In the genomic region with DNA sequence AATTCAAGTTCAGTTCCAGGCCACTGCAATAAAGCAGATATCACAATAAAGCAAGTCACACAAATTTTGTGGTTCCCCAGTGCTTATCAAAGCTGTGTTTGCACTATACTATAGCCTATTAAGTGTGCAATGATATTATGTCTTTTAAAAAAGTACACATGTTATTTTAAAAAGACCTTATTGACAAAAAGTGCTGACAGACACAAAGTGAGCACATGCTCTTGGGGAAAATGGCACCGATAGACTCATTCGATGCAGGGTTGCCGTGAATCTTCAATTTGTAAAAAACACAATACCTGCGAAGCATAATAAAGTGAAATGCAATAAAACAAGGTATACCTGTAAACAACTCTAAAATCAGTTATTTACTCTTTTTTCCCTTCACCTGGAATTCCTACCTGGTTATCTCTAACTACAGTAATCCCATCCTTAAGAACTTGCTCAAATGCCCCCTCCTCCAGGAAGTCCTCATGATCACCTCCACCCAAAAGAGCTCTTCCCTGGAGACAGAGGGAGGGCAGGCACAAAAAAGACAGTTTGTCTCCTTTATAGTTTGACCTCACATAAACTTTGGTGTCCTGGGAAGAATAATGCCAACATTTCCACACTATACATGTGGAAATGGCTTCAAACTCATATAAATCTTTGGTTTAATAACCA, we compare ENCODE assay signal across 23 cellular contexts. TPM values are rescaled to one million over a fixed set of nuclear protein-coding genes. Genes with fewer than 3 reads are reported as not detected.
DNase-seq lines count a peak whose midpoint lies in the region; ATAC-seq and TF ChIP-seq lines count a peak whose summit lies in the region.
"Had no signal": no experiment of that assay in that cellular context is flagged by ENCODE, and none has a peak within 500 bp of the region (broad histone marks: within the 10 kb centered on the region; RNA-seq: fewer than 3 reads in every experiment).

No MANE protein-coding gene starts in this region.

- H3K9me2 ChIP-seq in SK-N-SH, result no peaks in the 10 kb centered on the region

- no peak overlapping the region for H3K14ac ChIP-seq in mesenchymal stem cell (ENCODE audit: low read length in 2 of 2)

- H4K91ac ChIP-seq in mesenchymal stem cell (ENCODE audit: low read length), result no peak overlapping the region

- no peak overlapping the region for H2BK12ac ChIP-seq in mesenchymal stem cell (ENCODE audit: low read length in 2 of 2)

- H3K23ac ChIP-seq in mesenchymal stem cell (ENCODE audit: low read length in 2 of 2), result no peak overlapping the region

- peaks cover 7% of the 10 kb centered on the region for H3K36me3 Mint-ChIP-seq in chondrocyte (ENCODE audit: low read depth)
- H3K36me3 Mint-ChIP-seq: CD8-positive, alpha-beta T cell had no signal

- H2BK5ac ChIP-seq in mesenchymal stem cell (ENCODE audit: low read depth, low read length, poor library complexity, severe bottlenecking), result no peak overlapping the region

- H3K4me3 ChIP-seq in SK-N-SH (ENCODE audit: low read depth in 2 of 2, low read length in 1 of 2), result no peak overlapping the region
- H3K4me3 ChIP-seq in mesenchymal stem cell (ENCODE audit: insufficient read depth in 1 of 2, low read depth in 1 of 2, low read length in 2 of 2), result peak overlapping the region in 1 of 2 experiments; percentile 25
- no peak overlapping the region for H3K4me3 ChIP-seq in sigmoid colon
- no peak overlapping the region for H3K4me3 ChIP-seq in mucosa of descending colon
- H3K4me3 ChIP-seq: GM12878, HAP-1, Peyer's patch had no signal

- H3K36me3 ChIP-seq in SK-N-SH (replicated peaks in 1 of 2; ENCODE audit: control insufficient read depth in 1 of 2, insufficient read depth in 2 of 2, low read length in 1 of 2) (no peaks in the 10 kb centered on the region), mesenchymal stem cell (ENCODE audit: control insufficient read depth in 1 of 2, insufficient read depth in 2 of 2, low read depth in 1 of 2, low read length in 2 of 2) (no peaks in the 10 kb centered on the region), sigmoid colon (no peaks in the 10 kb centered on the region), mucosa of descending colon (ENCODE audit: low read depth) (no peaks in the 10 kb centered on the region)
- H3K36me3 ChIP-seq: HAP-1, Peyer's patch had no signal

- no peak for TF ChIP-seq POLR2A in sigmoid colon (IDR thresholded peaks at IDR 0.05)

- H3K4me1 Mint-ChIP-seq in chondrocyte (ENCODE audit: low read depth), result peaks cover 31% of the 10 kb centered on the region

- no peak for TF ChIP-seq RAD21 in SK-N-SH (IDR thresholded peaks at IDR 0.05; ENCODE audit: low read length)

- TF ChIP-seq CTCF in SK-N-SH (IDR thresholded peaks at IDR 0.05) (no peak), chondrocyte (IDR thresholded peaks at IDR 0.05) (no peak), sigmoid colon (IDR thresholded peaks at IDR 0.05) (no peak), mucosa of descending colon (IDR thresholded peaks at IDR 0.05) (no peak)

- H2AK5ac ChIP-seq in mesenchymal stem cell (ENCODE audit: low read length, severe bottlenecking), result no peak overlapping the region

- DNase-seq in SK-N-SH (no peak), chondrocyte (ENCODE audit: low spot score) (no peak), mesenchymal stem cell (no peak), sigmoid colon (no peak), mucosa of descending colon (no peak)
- DNase-seq: AML-193; C1 segment of cervical spinal cord; CD8-positive, alpha-beta T cell; DND-41; Karpas-422; NCI-H1694 treated with DMSO at 0.1 percent for 48 hours; NCI-H2081 treated with DMSO at 0.1 percent for 48 hours; NCI-H2171 treated with DMSO at 0.1 percent for 48 hours; NCI-H524 treated with DMSO at 0.1 percent for 48 hours; NCI-H82; Peyer's patch had no signal

- no peaks in the 10 kb centered on the region for H3F3A ChIP-seq in SK-N-SH (replicated peaks; ENCODE audit: insufficient read depth)

- H3K9ac ChIP-seq in SK-N-SH, result no peak overlapping the region
- H3K9ac ChIP-seq in mesenchymal stem cell (ENCODE audit: low read length), result peak overlapping the region; percentile 28

- no peaks in the 10 kb centered on the region for H3K79me1 ChIP-seq in mesenchymal stem cell (replicated peaks; ENCODE audit: low read length, poor library complexity, severe bottlenecking)

- no peaks in the 10 kb centered on the region for H3K9me3 ChIP-seq in SK-N-SH
- no peaks in the 10 kb centered on the region for H3K9me3 ChIP-seq in mesenchymal stem cell (ENCODE audit: control insufficient read depth, low read length)
- no peaks in the 10 kb centered on the region for H3K9me3 ChIP-seq in sigmoid colon
- H3K9me3 ChIP-seq in mucosa of descending colon, result no peaks in the 10 kb centered on the region
- H3K9me3 ChIP-seq: HAP-1, Peyer's patch had no signal

- no peaks in the 10 kb centered on the region for H4K20me1 ChIP-seq in SK-N-SH (ENCODE audit: insufficient read depth)

- CTCF ChIA-PET in SK-N-SH (lab: Yijun Ruan, JAX), result no interaction called here

- WGBS in SK-N-SH (ENCODE audit: low lambda C conversion rate), result over 99% methylated on average over 4 of the region's 4 CpGs
- 92% methylated on average over 4 of the region's 4 CpGs for WGBS in mesenchymal stem cell
- WGBS in sigmoid colon, 2 donors, result 80 to 92% methylated on average over 4 of the region's 4 CpGs

- H2AFZ ChIP-seq in SK-N-SH (ENCODE audit: low read depth) (no peak overlapping the region), mesenchymal stem cell (ENCODE audit: low read depth, low read length) (no peak overlapping the region)

- intact Hi-C loops in sigmoid colon (cut with DNase I), result no loop called here
- intact Hi-C loops in mucosa of descending colon (cut with DNase I, micrococcal nuclease), result no loop called here

- POLR2A ChIA-PET in SK-N-SH (lab: Yijun Ruan, JAX), result interaction anchor here (1.1 kb wide), 1 partner anchor 10 kb away, joined by 3 read pairs; a partner anchor contains a TSS

- H3K4me1 ChIP-seq in SK-N-SH (ENCODE audit: control insufficient read depth in 1 of 2, insufficient read depth in 2 of 2, low read depth in 1 of 2, low read length in 1 of 2) (peaks cover 0 to 11% of the 10 kb centered on the region in 2 experiments; a peak in 2 of 4 replicates), mesenchymal stem cell (ENCODE audit: control insufficient read depth, insufficient read depth, low read depth, low read length) (peaks cover 6% of the 10 kb centered on the region), sigmoid colon (peaks cover 0 to 29% (median 20%) of the 10 kb centered on the region in 4 donors), mucosa of descending colon (ENCODE audit: low read depth) (no peaks in the 10 kb centered on the region)
- H3K4me1 ChIP-seq: HAP-1, Peyer's patch had no signal

- H3K27ac Mint-ChIP-seq in chondrocyte (ENCODE audit: unreplicated experiment), result peak overlapping the region; percentile 73
- H3K27ac Mint-ChIP-seq: CD8-positive, alpha-beta T cell; IgD-negative memory B cell had no signal

- H3K27me3 ChIP-seq in SK-N-SH (ENCODE audit: insufficient read depth) (no peaks in the 10 kb centered on the region), mesenchymal stem cell (ENCODE audit: control insufficient read depth in 1 of 2, insufficient read depth in 1 of 2, low read length in 2 of 2) (peaks cover 13 to 15% of the 10 kb centered on the region in 2 experiments), sigmoid colon (no peaks in the 10 kb centered on the region)
- H3K27me3 ChIP-seq: Peyer's patch had no signal

- H2BK120ac ChIP-seq in mesenchymal stem cell (ENCODE audit: low read depth, low read length), result no peak overlapping the region

- H3K18ac ChIP-seq in mesenchymal stem cell (ENCODE audit: low read depth in 1 of 2, low read length in 2 of 2), result no peak overlapping the region

- no peaks in the 10 kb centered on the region for H3K9me3 Mint-ChIP-seq in chondrocyte (ENCODE audit: low read depth)
- H3K9me3 Mint-ChIP-seq: CD8-positive, alpha-beta T cell had no signal

- ATAC-seq in SK-N-SH treated with all-trans-retinoic acid at 6 μM for 48 hours (no peak; the same call in 2 of the 3 replicates), GM21529 (IDR thresholded peaks at IDR 0.05; ENCODE audit: unreplicated experiment) (no peak), mucosa of descending colon (no peak), GM18858 (IDR thresholded peaks at IDR 0.05; ENCODE audit: unreplicated experiment) (no peak)
- ATAC-seq: CD8-positive, alpha-beta T cell; GM12878 had no signal

- no peaks in the 10 kb centered on the region for H3K79me2 ChIP-seq in SK-N-SH (ENCODE audit: insufficient read depth)

- H3K27ac ChIP-seq in SK-N-SH (ENCODE audit: low read depth in 2 of 2, low read length in 1 of 2) (peak overlapping the region in 1 of 2 experiments; percentile 79; a peak in 1 of 4 replicates), mesenchymal stem cell (ENCODE audit: low read length, poor library complexity, severe bottlenecking) (no peak overlapping the region), sigmoid colon (peak overlapping the region; percentile 33 to 66 (median 58))
- H3K27ac ChIP-seq: 22Rv1, Peyer's patch had no signal

- H3K4me2 ChIP-seq in SK-N-SH, result peak overlapping the region; percentile 20; the same call in 1 of the 2 replicates
- H3K4me2 ChIP-seq in mesenchymal stem cell (ENCODE audit: low read length, poor library complexity, severe bottlenecking), result no peak overlapping the region

- no peak overlapping the region for H3K4ac ChIP-seq in mesenchymal stem cell (ENCODE audit: low read depth in 1 of 2, low read length in 2 of 2)

- no peak overlapping the region for H2BK15ac ChIP-seq in mesenchymal stem cell (ENCODE audit: low read depth, poor library complexity, severe bottlenecking)

- no peak overlapping the region for H4K8ac ChIP-seq in mesenchymal stem cell (ENCODE audit: low read length)

- H3K27me3 Mint-ChIP-seq in chondrocyte (ENCODE audit: low read depth), result peaks cover 2% of the 10 kb centered on the region

- no peak overlapping the region for H3K4me3 Mint-ChIP-seq in chondrocyte (ENCODE audit: unreplicated experiment)
- H3K4me3 Mint-ChIP-seq: CD8-positive, alpha-beta T cell; IgD-negative memory B cell had no signal

- no peak for TF ChIP-seq EP300 in SK-N-SH (IDR thresholded peaks at IDR 0.05; ENCODE audit: borderline replicate concordance in 1 of 2, low read depth in 1 of 2, low read length in 1 of 2)
- no peak for TF ChIP-seq EP300 in sigmoid colon (IDR thresholded peaks at IDR 0.05)

TF ChIP-seq in SK-N-SH, 30 proteins besides CTCF, POLR2A, EP300 and RAD21 (continues in another document):
- TF ChIP-seq FOSL2 (IDR thresholded peaks at IDR 0.05; ENCODE audit: borderline replicate concordance, low read depth), result no peak
- TF ChIP-seq FOXJ3 (CRISPR knock-in tag; IDR thresholded peaks at IDR 0.05), result no peak

RNA-seq across cellular contexts. Expression of a gene that starts 9.7 kb away (rescaled TPM):
- polyA plus RNA-seq in SK-N-SH (2012; rRNA removed) (12.3 and 19.4 TPM in 2 replicates), sigmoid colon (10 to 100 TPM in 1 of 3 donors, 1 to 10 TPM in 2; 4.9 to 11.7 (median 6.6) TPM)
- 12.2 and 15.5 TPM in 2 replicates for polyA plus RNA-seq in SK-N-SH (2012; cell fraction: cytosol; rRNA removed)
- polyA plus RNA-seq in SK-N-SH (2012; cell fraction: nucleus; rRNA removed), result 52.5 and 59.9 TPM in 2 replicates
- total RNA-seq in chondrocyte (474 to 505 TPM (median 492 TPM) in 3 replicates), sigmoid colon (10 to 100 TPM; 42.1 to 63.5 (median 55.5) TPM), mucosa of descending colon (10 to 100 TPM in 2 of 3 donors, 1 to 10 TPM in 1; 9.8 to 35.9 (median 15.5) TPM)
- 40.5 TPM for polyA plus RNA-seq in mesenchymal stem cell (2013, experiment 1 of 2)
- polyA plus RNA-seq in mesenchymal stem cell (2013, experiment 2 of 2), result 39.9 TPM
